In the genomic region with DNA sequence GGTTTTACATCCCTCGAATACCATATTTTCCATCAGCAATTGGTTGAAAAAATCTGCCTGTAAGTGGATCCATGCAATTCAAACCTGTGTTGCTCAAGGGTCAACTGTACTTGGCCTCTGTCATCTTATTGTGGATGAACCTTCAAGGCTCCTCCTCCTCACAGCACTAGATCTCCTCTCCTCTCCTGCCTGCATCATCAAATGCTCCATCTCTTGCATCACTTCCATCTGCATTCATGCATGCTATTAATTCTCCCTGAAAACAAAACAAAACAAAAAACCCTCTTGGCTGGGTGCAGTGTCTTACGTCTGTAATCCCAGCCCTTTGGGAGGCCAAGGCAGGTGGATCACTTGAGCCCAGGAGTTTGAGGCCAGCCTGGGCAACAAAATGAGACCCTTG, we compare ENCODE assay signal across 1 cellular context.
TF ChIP-seq lines count a peak whose summit lies in the region.

No MANE protein-coding gene starts in this region.

TF ChIP-seq in K562, 482 proteins besides CTCF, POLR2A, EP300 and RAD21:
- TF ChIP-seq ATF3 (IDR thresholded peaks at IDR 0.05) (peak; percentile 72), ATF3 (CRISPR knock-in tag; conservative IDR thresholded peaks at IDR 0.05) (no peak), EWSR1 (IDR thresholded peaks at IDR 0.05; ENCODE audit: borderline replicate concordance, low read depth, partially characterized antibody) (no peak), CEBPG (CRISPR knock-in tag; IDR thresholded peaks at IDR 0.05) (peak; percentile 29; the same call in 1 of the 2 replicates), CEBPG (tag; conservative IDR thresholded peaks at IDR 0.05 in 1 of 2, IDR thresholded peaks at IDR 0.05 in 1 of 2) (peak; percentile 9 to 64; a peak in 3 of 4 replicates), ZBTB33 (CRISPR knock-in tag; IDR thresholded peaks at IDR 0.05) (no peak)
